ENCODE assay signal across 1 cellular context in genomic region chr11:114400222-114400973, GRCh38.
TF ChIP-seq lines count a peak whose summit lies in the region.

Gene C11orf71, minus strand, starts transcription at chr11:114400511. Its CDS starts 180 bp downstream, at chr11:114400331.
Gene RBM7, plus strand, starts transcription at chr11:114400666. Its CDS starts 6 bp downstream, at chr11:114400672.

TF ChIP-seq in HepG2, 621 proteins besides CTCF, POLR2A, EP300 and RAD21 (continued from another document and continues in another):
- TF ChIP-seq FOSL2 (CRISPR knock-in tag; IDR thresholded peaks at IDR 0.05) (peak; percentile 94), ZFP36L1 (CRISPR knock-in tag; IDR thresholded peaks at IDR 0.05) (0 out of 2 replicates have a peak, but pooled peaks have one; percentile 42), ZNF280D (CRISPR knock-in tag; IDR thresholded peaks at IDR 0.05) (peak; percentile 82), ELF1 (CRISPR knock-in tag; IDR thresholded peaks at IDR 0.05) (peak; percentile 100), ZNF260 (CRISPR knock-in tag; IDR thresholded peaks at IDR 0.05; ENCODE audit: borderline replicate concordance, low read depth) (no peak), HNF1A (IDR thresholded peaks at IDR 0.05; ENCODE audit: low read depth) (no peak), HNF1A (CRISPR knock-in tag; IDR thresholded peaks at IDR 0.05; ENCODE audit: borderline replicate concordance) (peak; percentile 60; the same call in 1 of the 2 replicates), ZNF549 (CRISPR knock-in tag; IDR thresholded peaks at IDR 0.05) (no peak), XRCC5 (optimal IDR thresholded peaks at IDR 0.05; ENCODE audit: low read length) (peak; percentile 78), ZNF720 (CRISPR knock-in tag; IDR thresholded peaks at IDR 0.05) (no peak), CCAR2 (optimal IDR thresholded peaks at IDR 0.05; ENCODE audit: low read depth, low read length) (no peak), ZSCAN25 (CRISPR knock-in tag; IDR thresholded peaks at IDR 0.05) (0 out of 2 replicates have a peak, but pooled peaks have one; percentile 29), MZF1 (CRISPR knock-in tag; IDR thresholded peaks at IDR 0.05; ENCODE audit: borderline replicate concordance) (0 out of 2 replicates have a peak, but pooled peaks have one; percentile 77), ZNF672 (CRISPR knock-in tag; IDR thresholded peaks at IDR 0.05) (no peak), ZSCAN22 (CRISPR knock-in tag; IDR thresholded peaks at IDR 0.05) (no peak), ZBTB38 (CRISPR knock-in tag; IDR thresholded peaks at IDR 0.05) (peak; percentile 63; the same call in 1 of the 2 replicates), SIX4 (CRISPR knock-in tag; IDR thresholded peaks at IDR 0.05) (peak; percentile 25), THAP8 (CRISPR knock-in tag; IDR thresholded peaks at IDR 0.05; ENCODE audit: borderline replicate concordance) (no peak), NCOA2 (CRISPR knock-in tag; IDR thresholded peaks at IDR 0.05) (no peak; the same call in 1 of the 2 replicates), IRX3 (CRISPR knock-in tag; IDR thresholded peaks at IDR 0.05; ENCODE audit: borderline replicate concordance, low read depth) (no peak), SP2 (CRISPR knock-in tag; IDR thresholded peaks at IDR 0.05) (no peak), KAT8 (CRISPR knock-in tag; IDR thresholded peaks at IDR 0.05) (peak; percentile 86), NFAT5 (CRISPR knock-in tag; IDR thresholded peaks at IDR 0.05) (peak; percentile 13; the same call in 1 of the 2 replicates), RBFOX2 (IDR thresholded peaks at IDR 0.05; ENCODE audit: low read depth, low read length) (peak; percentile 93), RORA (CRISPR knock-in tag; IDR thresholded peaks at IDR 0.05) (no peak), ATF4 (CRISPR knock-in tag; IDR thresholded peaks at IDR 0.05) (no peak), SMAD3 (CRISPR knock-in tag; IDR thresholded peaks at IDR 0.05) (peak; percentile 49; the same call in 1 of the 2 replicates), ZFX (CRISPR knock-in tag; IDR thresholded peaks at IDR 0.05; ENCODE audit: low read depth) (peak; percentile 97), BCL6 (CRISPR knock-in tag; IDR thresholded peaks at IDR 0.05) (peak; percentile 80; the same call in 1 of the 2 replicates), SETDB1 (CRISPR knock-in tag; IDR thresholded peaks at IDR 0.05; ENCODE audit: borderline replicate concordance) (no peak), MYPOP (CRISPR knock-in tag; IDR thresholded peaks at IDR 0.05) (peak; percentile 86; the same call in 1 of the 2 replicates), HINFP (CRISPR knock-in tag; IDR thresholded peaks at IDR 0.05; ENCODE audit: low read depth) (no peak; the same call in 1 of the 2 replicates), PPARG (CRISPR knock-in tag; conservative IDR thresholded peaks at IDR 0.05) (peak; percentile 25; the same call in 1 of the 2 replicates), CBFB (CRISPR knock-in tag; IDR thresholded peaks at IDR 0.05) (peak; percentile 44), ZBTB20 (CRISPR knock-in tag; IDR thresholded peaks at IDR 0.05; ENCODE audit: borderline replicate concordance, low read depth) (no peak; the same call in 1 of the 2 replicates), TRAFD1 (CRISPR knock-in tag; IDR thresholded peaks at IDR 0.05; ENCODE audit: borderline replicate concordance) (peak; percentile 79; the same call in 1 of the 2 replicates), ZNF24 (IDR thresholded peaks at IDR 0.05) (no peak), ETS1 (CRISPR knock-in tag; IDR thresholded peaks at IDR 0.05) (0 out of 2 replicates have a peak, but pooled peaks have one; percentile 70), ZBTB42 (CRISPR knock-in tag; IDR thresholded peaks at IDR 0.05) (peak; percentile 87; the same call in 1 of the 2 replicates), PHB2 (IDR thresholded peaks at IDR 0.05; ENCODE audit: partially characterized antibody) (no peak), ZNF572 (CRISPR knock-in tag; IDR thresholded peaks at IDR 0.05) (peak; percentile 49; the same call in 1 of the 2 replicates), PLRG1 (conservative IDR thresholded peaks at IDR 0.05) (no peak), ZMYM4 (CRISPR knock-in tag; IDR thresholded peaks at IDR 0.05) (peak; percentile 94), JUND (CRISPR knock-in tag; IDR thresholded peaks at IDR 0.05) (peak; percentile 80; the same call in 1 of the 2 replicates), TCF7L2 (IDR thresholded peaks at IDR 0.05; ENCODE audit: low read depth, low read length) (no peak)
